19 cellular contexts compared by ENCODE assay signal in the genomic region with DNA sequence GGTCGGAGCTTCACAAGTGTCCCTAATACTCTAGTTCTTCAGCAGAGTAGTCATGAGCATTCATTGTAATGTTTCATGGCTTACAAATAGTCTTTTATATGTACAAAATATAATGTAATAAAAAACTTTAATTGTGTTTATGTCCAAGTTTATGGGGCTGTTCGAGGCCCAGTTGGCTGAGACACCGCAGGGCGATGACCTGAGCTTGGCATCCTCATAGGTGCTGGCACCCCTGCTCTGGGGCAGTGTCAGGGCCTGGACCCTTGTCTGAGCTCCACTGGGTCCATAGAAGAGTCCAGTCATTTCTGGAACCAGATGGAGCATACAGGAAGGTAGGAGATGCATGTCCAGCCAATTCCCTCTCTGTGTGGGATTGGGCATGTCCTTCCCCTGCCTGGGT.
"Had no signal": no experiment of that assay in that cellular context is flagged by ENCODE, and none has a peak within 500 bp of the region (broad histone marks: within the 10 kb centered on the region; RNA-seq: fewer than 3 reads in every experiment).

No MANE protein-coding gene starts in this region.

- H3K27me3 Mint-ChIP-seq: activated CD4-positive, alpha-beta T cell treated with anti-CD3 and anti-CD28 coated beads, Interleukin-2, amount 10 ng/mL, durations not matched to agents 7 days and 5 days had no signal

- H3K36me3 ChIP-seq: cardiac muscle cell, esophagus muscularis mucosa, left ventricle myocardium inferior, SJCRH30 had no signal

- ATAC-seq: stimulated activated naive CD8-positive, alpha-beta T cell treated with anti-CD3 and anti-CD28 coated beads, Interleukin-15, Interleukin-2, amounts not matched to agents 100 U/mL and 50 U/mL, for 24 hours had no signal

- H3K27me3 ChIP-seq: cardiac muscle cell, esophagus muscularis mucosa, hepatocyte had no signal

- H3K4me3 Mint-ChIP-seq: activated CD4-positive, alpha-beta T cell treated with anti-CD3 and anti-CD28 coated beads, Interleukin-2, amount 10 ng/mL, durations not matched to agents 7 days and 5 days; activated naive CD4-positive, alpha-beta T cell treated with anti-CD3 and anti-CD28 coated beads for 36 hours; activated T-helper 1 cell treated with anti-CD3 and anti-CD28 coated beads, Interleukin-12 subunit alpha, Interleukin-12 subunit beta, Interleukin-2, Interleukin-4 antibody, amounts not matched to agents 30 ng/mL and 10 ng/mL and 1 ng/mL, durations not matched to agents 14 hours and 24 hours and 36 hours; nephron; T-helper 2 cell treated with Interferon-gamma antibody and Interleukin-4, amounts not matched to agents 5 μg/mL and 100 μg/mL, for 36 hours had no signal

- DNase-seq: activated CD4-positive, alpha-beta T cell treated with anti-CD3 and anti-CD28 coated beads, Interleukin-2, amount 10 ng/mL, durations not matched to agents 7 days and 5 days; activated CD8-positive, alpha-beta memory T cell treated with anti-CD3 and anti-CD28 coated beads, Interleukin-2, amount 50 U/mL, for 48 hours; activated naive CD4-positive, alpha-beta T cell treated with anti-CD3 and anti-CD28 coated beads for 36 hours; cortex of kidney; effector CD4-positive, alpha-beta T cell; islet precursor cell; mesenchymal stem cell; SJCRH30; stimulated activated CD4-positive, alpha-beta T cell treated with anti-CD3 and anti-CD28 coated beads, Interleukin-15, amount 100 ng/mL, for 24 hours; stimulated activated CD4-positive, alpha-beta T cell treated with anti-CD3 and anti-CD28 coated beads, Interleukin-4, amount 100 ng/mL, for 1 hour; stimulated activated naive CD8-positive, alpha-beta T cell treated with anti-CD3 and anti-CD28 coated beads, Interleukin-15, Interleukin-2, amounts not matched to agents 100 U/mL and 50 U/mL, for 24 hours; SW 1271 had no signal

- H3K4me1 ChIP-seq: SJCRH30 had no signal

- H3K27ac ChIP-seq: cardiac muscle cell, esophagus muscularis mucosa, hepatocyte, left ventricle myocardium inferior, SJCRH30 had no signal

- H3K9me3 Mint-ChIP-seq: activated CD4-positive, alpha-beta T cell treated with anti-CD3 and anti-CD28 coated beads, Interleukin-2, amount 10 ng/mL, durations not matched to agents 7 days and 5 days; activated naive CD4-positive, alpha-beta T cell treated with anti-CD3 and anti-CD28 coated beads for 36 hours; activated T-helper 1 cell treated with anti-CD3 and anti-CD28 coated beads, Interleukin-12 subunit alpha, Interleukin-12 subunit beta, Interleukin-2, Interleukin-4 antibody, amounts not matched to agents 30 ng/mL and 10 ng/mL and 1 ng/mL, durations not matched to agents 14 hours and 24 hours and 36 hours; nephron; T-helper 2 cell treated with Interferon-gamma antibody and Interleukin-4, amounts not matched to agents 5 μg/mL and 100 μg/mL, for 36 hours had no signal

- H3K9me3 ChIP-seq: esophagus muscularis mucosa, left ventricle myocardium inferior, SJCRH30 had no signal

- H3K4me3 ChIP-seq: cardiac muscle cell, esophagus muscularis mucosa, hepatocyte, left ventricle myocardium inferior, SJCRH30 had no signal
